ENCODE assay signal across 38 cellular contexts in genomic region chr3:137746808-137747207, GRCh38. TPM values are rescaled to one million over a fixed set of nuclear protein-coding genes. Genes with fewer than 3 reads are reported as not detected.
"Had no signal": no experiment of that assay in that cellular context is flagged by ENCODE, and none has a peak within 500 bp of the region (broad histone marks: within the 10 kb centered on the region; RNA-seq: fewer than 3 reads in every experiment).

No MANE protein-coding gene starts in this region.

- H3K36me3 ChIP-seq: brain microvascular endothelial cell, esophagus squamous epithelium, gastroesophageal sphincter, WERI-Rb-1 had no signal

- H3K4me3 Mint-ChIP-seq: activated CD4-positive, alpha-beta memory T cell treated with anti-CD3 and anti-CD28 coated beads, Interleukin-2, amount 10 ng/mL, durations not matched to agents 7 days and 5 days; activated CD4-positive, alpha-beta T cell treated with anti-CD3 and anti-CD28 coated beads for 36 hours; activated CD4-positive, alpha-beta T cell treated with anti-CD3 and anti-CD28 coated beads, Interleukin-2, amount 10 ng/mL, durations not matched to agents 24 days and 14 days; activated naive CD4-positive, alpha-beta T cell treated with anti-CD3 and anti-CD28 coated beads, Interleukin-2, amount 10 ng/mL, durations not matched to agents 7 days and 5 days; activated naive CD8-positive, alpha-beta T cell; activated T-cell treated with anti-CD3 and anti-CD28 coated beads, Interleukin-2, amount 50 U/mL, for 24 hours; activated T-cell treated with anti-CD3 and anti-CD28 coated beads, Interleukin-2, amount 50 U/mL, for 72 hours; central memory CD8-positive, alpha-beta T cell; dendritic cell treated with granulocyte-macrophage colony-stimulating factor and Interleukin-4, amounts not matched to agents 40 ng/mL and 50 ng/mL, for 4 days; T-helper 17 cell; T-helper 2 cell treated with Interferon-gamma antibody and Interleukin-4, amounts not matched to agents 5 μg/mL and 100 μg/mL, for 36 hours had no signal

- H3K27ac Mint-ChIP-seq: activated CD4-positive, alpha-beta memory T cell treated with anti-CD3 and anti-CD28 coated beads, Interleukin-2, amount 10 ng/mL, durations not matched to agents 7 days and 5 days; activated CD4-positive, alpha-beta T cell treated with anti-CD3 and anti-CD28 coated beads for 36 hours; activated CD4-positive, alpha-beta T cell treated with anti-CD3 and anti-CD28 coated beads, Interleukin-2, amount 10 ng/mL, durations not matched to agents 24 days and 14 days; activated naive CD4-positive, alpha-beta T cell treated with anti-CD3 and anti-CD28 coated beads, Interleukin-2, amount 10 ng/mL, durations not matched to agents 7 days and 5 days; activated naive CD8-positive, alpha-beta T cell; activated T-cell treated with anti-CD3 and anti-CD28 coated beads, Interleukin-2, amount 50 U/mL, for 24 hours; activated T-cell treated with anti-CD3 and anti-CD28 coated beads, Interleukin-2, amount 50 U/mL, for 72 hours; dendritic cell treated with granulocyte-macrophage colony-stimulating factor and Interleukin-4, amounts not matched to agents 40 ng/mL and 50 ng/mL, for 4 days; T-helper 17 cell; T-helper 2 cell treated with Interferon-gamma antibody and Interleukin-4, amounts not matched to agents 5 μg/mL and 100 μg/mL, for 36 hours had no signal

- ATAC-seq: activated CD4-positive, alpha-beta T cell treated with anti-CD3 and anti-CD28 coated beads for 36 hours; activated T-cell treated with anti-CD3 and anti-CD28 coated beads, Interleukin-2, amount 50 U/mL, for 72 hours; gastroesophageal sphincter; T-helper 17 cell had no signal

- H3K4me1 ChIP-seq: esophagus squamous epithelium, gastroesophageal sphincter had no signal

- H3K9me3 Mint-ChIP-seq: activated CD4-positive, alpha-beta memory T cell treated with anti-CD3 and anti-CD28 coated beads, Interleukin-2, amount 10 ng/mL, durations not matched to agents 7 days and 5 days; activated CD4-positive, alpha-beta T cell treated with anti-CD3 and anti-CD28 coated beads, Interleukin-2, amount 10 ng/mL, durations not matched to agents 24 days and 14 days; activated naive CD4-positive, alpha-beta T cell treated with anti-CD3 and anti-CD28 coated beads, Interleukin-2, amount 10 ng/mL, durations not matched to agents 7 days and 5 days; dendritic cell treated with granulocyte-macrophage colony-stimulating factor and Interleukin-4, amounts not matched to agents 40 ng/mL and 50 ng/mL, for 4 days; T-helper 2 cell treated with Interferon-gamma antibody and Interleukin-4, amounts not matched to agents 5 μg/mL and 100 μg/mL, for 36 hours had no signal

- H3K9me3 ChIP-seq: esophagus squamous epithelium, gastroesophageal sphincter had no signal

- H3K36me3 Mint-ChIP-seq: activated naive CD4-positive, alpha-beta T cell treated with anti-CD3 and anti-CD28 coated beads, Interleukin-2, amount 10 ng/mL, durations not matched to agents 7 days and 5 days; activated naive CD8-positive, alpha-beta T cell had no signal

- DNase-seq: activated CD4-positive, alpha-beta memory T cell treated with anti-CD3 and anti-CD28 coated beads, Interleukin-2, amount 10 ng/mL, durations not matched to agents 7 days and 5 days; activated CD4-positive, alpha-beta T cell treated with anti-CD3 and anti-CD28 coated beads for 36 hours; activated CD4-positive, alpha-beta T cell treated with anti-CD3 and anti-CD28 coated beads, Interleukin-2, amount 10 ng/mL, durations not matched to agents 24 days and 14 days; activated CD4-positive, alpha-beta T cell treated with anti-CD3 and anti-CD28 coated beads, Interleukin-2, amount 50 U/mL, for 4 hours; activated CD4-positive, CD25-positive, alpha-beta regulatory T cell; activated CD4-positive, CD25-positive, alpha-beta regulatory T cell treated with anti-CD3 and anti-CD28 coated beads, Interleukin-2, amount 50 U/mL, for 72 hours; activated CD8-positive, alpha-beta memory T cell treated with anti-CD3 and anti-CD28 coated beads, Interleukin-2, amount 50 U/mL, for 48 hours; activated gamma-delta T cell; activated naive CD4-positive, alpha-beta T cell; activated naive CD4-positive, alpha-beta T cell treated with anti-CD3 and anti-CD28 coated beads, Interleukin-2, amount 10 ng/mL, durations not matched to agents 7 days and 5 days; activated T-cell treated with anti-CD3 and anti-CD28 coated beads for 4 hours; activated T-cell treated with anti-CD3 and anti-CD28 coated beads, Interleukin-2, amount 50 U/mL, for 24 hours; activated T-cell treated with anti-CD3 and anti-CD28 coated beads, Interleukin-2, amount 50 U/mL, for 72 hours; amniotic stem cell; anterior cingulate cortex; brain microvascular endothelial cell; dorsolateral prefrontal cortex; effector memory CD4-positive, alpha-beta T cell; esophagus squamous epithelium; foreskin melanocyte; T-helper 1 cell; T-helper 17 cell; T1000; WERI-Rb-1 had no signal

- H3K27ac ChIP-seq: brain microvascular endothelial cell, coronary artery, dorsolateral prefrontal cortex, epithelial cell of prostate, esophagus squamous epithelium, gastroesophageal sphincter, WERI-Rb-1 had no signal

- H3K4me3 ChIP-seq: coronary artery, dorsolateral prefrontal cortex, esophagus squamous epithelium, gastroesophageal sphincter had no signal

- H3K27me3 ChIP-seq: brain microvascular endothelial cell had no signal

- H3K4me1 Mint-ChIP-seq: activated CD4-positive, alpha-beta memory T cell treated with anti-CD3 and anti-CD28 coated beads, Interleukin-2, amount 10 ng/mL, durations not matched to agents 7 days and 5 days; activated CD4-positive, alpha-beta T cell treated with anti-CD3 and anti-CD28 coated beads for 36 hours; activated CD4-positive, alpha-beta T cell treated with anti-CD3 and anti-CD28 coated beads, Interleukin-2, amount 10 ng/mL, durations not matched to agents 24 days and 14 days; activated naive CD4-positive, alpha-beta T cell treated with anti-CD3 and anti-CD28 coated beads, Interleukin-2, amount 10 ng/mL, durations not matched to agents 7 days and 5 days; central memory CD8-positive, alpha-beta T cell; T-helper 17 cell had no signal

- H3K27me3 Mint-ChIP-seq: activated CD4-positive, alpha-beta T cell treated with anti-CD3 and anti-CD28 coated beads, Interleukin-2, amount 10 ng/mL, durations not matched to agents 24 days and 14 days; activated naive CD4-positive, alpha-beta T cell treated with anti-CD3 and anti-CD28 coated beads, Interleukin-2, amount 10 ng/mL, durations not matched to agents 7 days and 5 days; T-helper 17 cell had no signal

RNA-seq across cellular contexts. Expression of gene SOX14, which starts 17.3 kb away (rescaled TPM):
- total RNA-seq: activated CD4-positive, alpha-beta memory T cell treated with anti-CD3 and anti-CD28 coated beads, Interleukin-2, amount 10 ng/mL, durations not matched to agents 7 days and 5 days; activated CD4-positive, alpha-beta T cell treated with anti-CD3 and anti-CD28 coated beads for 36 hours; activated CD4-positive, alpha-beta T cell treated with anti-CD3 and anti-CD28 coated beads, Interleukin-2, amount 10 ng/mL, durations not matched to agents 24 days and 14 days; activated T-cell treated with anti-CD3 and anti-CD28 coated beads, Interleukin-2, amount 50 U/mL, for 72 hours; bronchial epithelial cell; cardiac septum; dorsolateral prefrontal cortex; endothelial cell of umbilical vein; esophagus squamous epithelium; fibroblast of lung; fibroblast of villous mesenchyme; gastroesophageal sphincter; glomerular endothelial cell; T-helper 17 cell had no signal
- polyA plus RNA-seq: adipose tissue, endothelial cell of umbilical vein, fibroblast of lung had no signal
